1 cellular context compared by ENCODE assay signal in the genomic region with DNA sequence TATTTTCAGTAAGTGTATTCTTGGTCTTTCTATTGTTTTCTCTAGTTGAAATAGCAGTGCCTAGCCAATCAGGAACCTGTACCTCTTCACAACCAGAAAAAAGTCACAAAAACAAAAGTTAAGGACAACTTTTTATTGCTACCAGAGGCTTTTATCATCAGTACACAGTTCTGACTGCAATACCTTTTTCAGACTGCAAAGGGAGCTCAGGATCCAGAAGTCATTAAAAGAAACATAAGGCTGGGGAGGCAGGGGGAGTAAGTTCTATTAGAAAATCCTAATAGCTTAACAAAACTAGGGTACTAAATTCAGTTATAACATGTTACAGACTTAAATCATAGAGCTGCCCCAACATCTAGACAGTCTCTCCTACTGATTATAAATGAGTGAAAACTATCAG.
TF ChIP-seq lines count a peak whose summit lies in the region.

No MANE protein-coding gene starts in this region.

TF ChIP-seq in IMR-90, 13 proteins besides CTCF, POLR2A, EP300 and RAD21 (continued from another document):
- TF ChIP-seq RFX5 (IDR thresholded peaks at IDR 0.05; ENCODE audit: low read depth, low read length) (no peak), SMC3 (IDR thresholded peaks at IDR 0.05; ENCODE audit: low read depth, low read length) (peak; percentile 35), MAFK (IDR thresholded peaks at IDR 0.05; ENCODE audit: low read depth, low read length) (no peak), BHLHE40 (IDR thresholded peaks at IDR 0.05; ENCODE audit: low read depth, low read length) (no peak)
